Comparison of ENCODE assay signal across 8 cellular contexts in genomic region chr3:15859507-15860013, GRCh38.
DNase-seq lines count a peak whose midpoint lies in the region; ATAC-seq, FAIRE-seq and TF ChIP-seq lines count a peak whose summit lies in the region.

No MANE protein-coding gene starts in this region.

- TF ChIP-seq POLR2A in GM12892 (IDR thresholded peaks at IDR 0.05; ENCODE audit: low read depth, low read length) (no peak), prostate gland (IDR thresholded peaks at IDR 0.05) (peak; percentile 69)

- intact Hi-C loops in left ventricle myocardium inferior (cut with micrococcal nuclease): no loop called here
- intact Hi-C loops in prostate gland (cut with DNase I): loop anchor here (2.0 kb wide), 1 partner anchor 43 kb away; no protein-coding TSS in a partner anchor
- intact Hi-C loops in upper lobe of right lung (cut with DNase I): no loop called here

- H3K36me3 ChIP-seq in left ventricle myocardium inferior (no peaks in the 10 kb centered on the region), prostate gland (no peaks in the 10 kb centered on the region), upper lobe of right lung (no peaks in the 10 kb centered on the region)

- peak; percentile 86 for ATAC-seq in HG02642 (IDR thresholded peaks at IDR 0.05; ENCODE audit: poor library complexity, unreplicated experiment)
- ATAC-seq in upper lobe of right lung: peak; percentile 95

- TF ChIP-seq CTCF in left ventricle myocardium inferior (IDR thresholded peaks at IDR 0.05; ENCODE audit: borderline replicate concordance): no peak
- TF ChIP-seq CTCF in prostate gland (IDR thresholded peaks at IDR 0.05): peak in 2 of 4 experiments; percentile 40 to 46
- TF ChIP-seq CTCF in upper lobe of right lung (IDR thresholded peaks at IDR 0.05): no peak

- H3K27me3 ChIP-seq in left ventricle myocardium inferior (ENCODE audit: low read depth) (no peaks in the 10 kb centered on the region), prostate gland (replicated peaks; ENCODE audit: insufficient read depth) (no peaks in the 10 kb centered on the region), upper lobe of right lung (no peaks in the 10 kb centered on the region)

- H3K4me3 ChIP-seq in left ventricle myocardium inferior: peak overlapping the region; percentile 97
- peak overlapping the region; percentile 94 for H3K4me3 ChIP-seq in prostate gland
- H3K4me3 ChIP-seq in upper lobe of right lung: peak overlapping the region; percentile 92

- H3K9me3 ChIP-seq in left ventricle myocardium inferior (replicated peaks) (no peaks in the 10 kb centered on the region), prostate gland (no peaks in the 10 kb centered on the region), upper lobe of right lung (no peaks in the 10 kb centered on the region)

- peak; percentile 69 for DNase-seq in GM12892 (ENCODE audit: insufficient read length)
- DNase-seq in NCI-H1105 (lab: John Stamatoyannopoulos, UW): peak; percentile 66
- DNase-seq in T follicular helper cell (ENCODE audit: low read depth): peak; percentile 67
- peak; percentile 56 for DNase-seq in amniotic epithelial cell (ENCODE audit: low read depth)
- peak; percentile 82 for DNase-seq in left ventricle myocardium inferior
- DNase-seq in prostate gland (ENCODE audit: low spot score): peak; percentile 85
- peak; percentile 92 for DNase-seq in upper lobe of right lung

- FAIRE-seq in GM12892 (lab: Jason Lieb, UNC): peak; percentile 80

- H3K27ac ChIP-seq in left ventricle myocardium inferior (replicated peaks) (peak overlapping the region; percentile 81), prostate gland (peak overlapping the region; percentile 82 to 85), upper lobe of right lung (peak overlapping the region; percentile 85)

- peaks cover 31% of the 10 kb centered on the region for H3K4me1 ChIP-seq in left ventricle myocardium inferior
- H3K4me1 ChIP-seq in prostate gland (replicated peaks): no peaks in the 10 kb centered on the region
- peaks cover 12% of the 10 kb centered on the region for H3K4me1 ChIP-seq in upper lobe of right lung

- WGBS in prostate gland: 3% methylated on average over 28 of the region's 73 CpGs

Comparison
In these comparisons a context has a peak if more than half of its experiments do, and no peak if none do; other contexts are left out.
1. Peak in every context shown above with its lines: DNase-seq, ATAC-seq, H3K4me3 ChIP-seq and H3K27ac ChIP-seq.